8 cellular contexts compared by ENCODE assay signal in the genomic region with DNA sequence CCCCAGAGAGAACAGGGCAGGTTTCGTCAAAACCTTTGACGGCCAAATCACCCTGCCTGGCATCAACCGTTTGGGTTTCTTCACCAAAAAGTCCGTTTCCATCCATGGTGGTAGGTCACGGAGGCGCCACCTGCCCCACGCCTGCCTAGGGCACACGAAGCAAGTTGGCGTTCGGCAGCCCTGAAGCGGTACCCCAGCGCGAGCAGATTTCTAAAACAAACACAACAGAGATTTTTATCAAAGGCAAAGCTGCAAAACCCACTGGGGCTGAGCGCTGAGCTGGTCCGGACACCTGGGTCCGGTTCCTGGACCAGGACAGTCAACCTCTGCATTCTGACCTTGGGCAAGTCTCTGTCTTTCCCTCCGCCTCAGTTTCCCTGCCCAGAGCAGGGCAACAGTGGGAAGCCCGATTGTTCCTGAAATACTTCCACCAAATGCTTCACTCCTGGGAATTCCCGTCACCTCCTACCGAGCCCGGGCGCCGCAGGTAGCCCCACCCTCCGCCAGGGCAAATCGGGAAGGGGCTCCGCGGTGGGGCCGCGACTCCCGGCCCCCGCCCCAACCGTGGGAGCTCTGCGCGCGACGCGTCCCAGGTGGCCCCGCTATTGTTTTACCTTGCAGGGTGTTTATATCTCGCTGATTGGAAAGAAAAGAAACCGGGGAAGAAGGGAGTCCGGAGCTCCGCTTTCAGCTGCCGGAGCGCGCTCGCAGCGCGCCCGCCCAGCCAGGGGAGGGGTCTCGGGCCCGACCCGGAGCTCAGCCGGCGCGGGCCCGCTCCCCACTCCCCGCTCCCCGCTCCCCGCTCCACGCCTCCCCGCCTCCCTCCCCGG. TPM values are rescaled to one million over a fixed set of nuclear protein-coding genes. Genes with fewer than 3 reads are reported as not detected.
DNase-seq lines count a peak whose midpoint lies in the region; TF ChIP-seq lines count a peak whose summit lies in the region.

No MANE protein-coding gene starts in this region.

- WGBS in lower leg skin, 2 donors = 1 to 2% methylated on average over 38 to 40 of the region's 62 CpGs
- 1 to 3% methylated on average over 35 to 38 of the region's 62 CpGs for WGBS in tibial nerve, 2 donors

- peaks cover 0 to 19% of the 10 kb centered on the region in 2 donors for H3K27me3 ChIP-seq in tibial nerve

- intact Hi-C loops in lower leg skin (cut with DNase I; ENCODE audit: low total_unique reads) = no loop called here

- TF ChIP-seq CTCF in cardiac fibroblast (IDR thresholded peaks at IDR 0.05; ENCODE audit: low read depth, low read length) (no peak), lower leg skin (IDR thresholded peaks at IDR 0.05) (no peak), tibial nerve (IDR thresholded peaks at IDR 0.05) (no peak)

- TF ChIP-seq POLR2A in lower leg skin (IDR thresholded peaks at IDR 0.05) (no peak), tibial nerve (IDR thresholded peaks at IDR 0.05) (no peak)

- H3K9me3 ChIP-seq in tibial nerve = no peaks in the 10 kb centered on the region

- DNase-seq in NCI-H2227 (lab: John Stamatoyannopoulos, UW; ENCODE audit: unreplicated experiment) (peak; percentile 81), NCI-H2227 treated with DMSO at 0.1 percent for 48 hours (lab: John Stamatoyannopoulos, UW) (no peak), NCI-H226 (peak; percentile 2), cardiac fibroblast (ENCODE audit: low read depth in 2 of 2) (no peak), lower leg skin (ENCODE audit: low spot score in 2 of 2) (no peak), tibial nerve (ENCODE audit: low spot score in 2 of 2) (no peak), NCI-H446 treated with DMSO at 0.1 percent for 48 hours (lab: John Stamatoyannopoulos, UW) (no peak), mucosa of gallbladder (ENCODE audit: low spot score) (no peak)

- TF ChIP-seq EP300 in tibial nerve (IDR thresholded peaks at IDR 0.05) = no peak

- H3K4me3 ChIP-seq in cardiac fibroblast (replicated peaks in 1 of 2; ENCODE audit: low read depth in 2 of 2, low read length in 2 of 2) (peak overlapping the region; percentile 43 to 51), lower leg skin (ENCODE audit: low read depth, poor library complexity, severe bottlenecking) (peak overlapping the region; percentile 57), tibial nerve (peak overlapping the region; percentile 40 to 71 (median 54))

- H3K4me1 ChIP-seq in tibial nerve = peaks cover 0 to 27% (median 3%) of the 10 kb centered on the region in 4 donors

- H3K27ac ChIP-seq in tibial nerve = peak overlapping the region in 2 of 4 donors; percentile 13 to 20

- no peaks in the 10 kb centered on the region for H3K36me3 ChIP-seq in tibial nerve

RNA-seq across cellular contexts. Expression of gene IGSF3, which starts 0.6 kb away (rescaled TPM):
- total RNA-seq in lower leg skin = 10 to 100 TPM; 51.1 to 61.0 (median 57.1) TPM
- total RNA-seq in tibial nerve = 1 to 10 TPM; 1.2 to 3.9 (median 3.2) TPM
- 21.6 TPM for total RNA-seq in mucosa of gallbladder

Comparison
In these comparisons a context has a peak if more than half of its experiments do, and no peak if none do; other contexts are left out.
1. DNase-seq: peak in NCI-H2227 (single experiment) and NCI-H226 (single experiment); none in NCI-H2227 treated with DMSO at 0.1 percent for 48 hours (single experiment), cardiac fibroblast (0 of 2), lower leg skin (0 of 2), tibial nerve (0 of 2), NCI-H446 treated with DMSO at 0.1 percent for 48 hours (single experiment) and mucosa of gallbladder (single experiment).
2. Peak in every context shown above with its lines, with median percentiles within 50 percentile points of each other: H3K4me3 ChIP-seq.